Comparison of ENCODE assay signal across 39 cellular contexts in genomic region chr4:27915822-27916221, GRCh38.
"Had no signal": no experiment of that assay in that cellular context is flagged by ENCODE, and none has a peak within 500 bp of the region (broad histone marks: within the 10 kb centered on the region; RNA-seq: fewer than 3 reads in every experiment).

No MANE protein-coding gene starts in this region.

- ATAC-seq: activated CD8-positive, alpha-beta T cell treated with anti-CD3 and anti-CD28 coated beads for 36 hours; activated naive CD4-positive, alpha-beta T cell treated with anti-CD3 and anti-CD28 coated beads, Interleukin-2, amount 50 U/mL, for 72 hours; activated T-cell treated with anti-CD3 and anti-CD28 coated beads, Interleukin-2, amount 50 U/mL, for 4 hours; activated T-cell treated with anti-CD3 and anti-CD28 coated beads, Interleukin-2, amount 50 U/mL, for 72 hours; activated T-helper 17 cell treated with anti-CD3 and anti-CD28 coated beads, Interleukin-2, amount 50 U/mL, for 72 hours; body of pancreas had no signal

- H3K27me3 ChIP-seq: adrenal gland, body of pancreas, brain microvascular endothelial cell, breast epithelium had no signal

- H3K27ac ChIP-seq: adrenal gland, body of pancreas, brain microvascular endothelial cell, breast epithelium, VCaP had no signal

- H3K27me3 Mint-ChIP-seq: activated B cell treated with CpG ODN at 0.5 μM for 24 hours; activated CD4-positive, alpha-beta memory T cell treated with anti-CD3 and anti-CD28 coated beads for 36 hours; activated CD4-positive, alpha-beta T cell treated with anti-CD3 and anti-CD28 coated beads, Interleukin-2, amount 10 ng/mL, durations not matched to agents 24 days and 14 days; activated CD8-positive, alpha-beta T cell treated with anti-CD3 and anti-CD28 coated beads for 36 hours; activated naive CD8-positive, alpha-beta T cell treated with anti-CD3 and anti-CD28 coated beads for 36 hours; activated T-helper 17 cell treated with anti-CD3 and anti-CD28 coated beads, Interleukin-2, amount 50 U/mL, for 72 hours; central memory CD8-positive, alpha-beta T cell had no signal

- H3K9me3 ChIP-seq: adrenal gland, body of pancreas, breast epithelium had no signal

- H3K27ac Mint-ChIP-seq: activated B cell treated with CpG ODN at 0.5 μM for 24 hours; activated CD4-positive, alpha-beta memory T cell treated with anti-CD3 and anti-CD28 coated beads for 36 hours; activated CD4-positive, alpha-beta T cell treated with anti-CD3 and anti-CD28 coated beads, Interleukin-2, amount 10 ng/mL, durations not matched to agents 24 days and 14 days; activated CD8-positive, alpha-beta T cell treated with anti-CD3 and anti-CD28 coated beads for 36 hours; activated naive CD4-positive, alpha-beta T cell treated with anti-CD3 and anti-CD28 coated beads for 36 hours; activated naive CD4-positive, alpha-beta T cell treated with anti-CD3 and anti-CD28 coated beads, Interleukin-2, amount 50 U/mL, for 72 hours; activated naive CD8-positive, alpha-beta T cell treated with anti-CD3 and anti-CD28 coated beads for 36 hours; activated T-cell treated with anti-CD3 and anti-CD28 coated beads, Interleukin-2, amount 50 U/mL, for 72 hours; activated T-helper 1 cell treated with anti-CD3 and anti-CD28 coated beads, Interleukin-12 subunit alpha, Interleukin-12 subunit beta, Interleukin-2, Interleukin-4 antibody, amounts not matched to agents 30 ng/mL and 10 ng/mL and 1 ng/mL, durations not matched to agents 14 hours and 24 hours and 36 hours; activated T-helper 17 cell treated with anti-CD3 and anti-CD28 coated beads, Interleukin-2, amount 50 U/mL, for 72 hours; T-helper 1 cell treated with Interleukin-12 subunit alpha and Interleukin-12 subunit beta and Interleukin-4 antibody, amounts not matched to agents 30 μg/mL and 1 μg/mL, for 36 hours; T-helper 2 cell treated with Interferon-gamma antibody and Interleukin-4, amounts not matched to agents 5 μg/mL and 100 μg/mL, for 36 hours had no signal

- H3K9me3 Mint-ChIP-seq: activated B cell treated with CpG ODN at 0.5 μM for 24 hours; activated CD4-positive, alpha-beta T cell treated with anti-CD3 and anti-CD28 coated beads, Interleukin-2, amount 10 ng/mL, durations not matched to agents 24 days and 14 days; activated CD8-positive, alpha-beta T cell treated with anti-CD3 and anti-CD28 coated beads for 36 hours; activated naive CD8-positive, alpha-beta T cell treated with anti-CD3 and anti-CD28 coated beads for 36 hours; T-helper 1 cell treated with Interleukin-12 subunit alpha and Interleukin-12 subunit beta and Interleukin-4 antibody, amounts not matched to agents 30 μg/mL and 1 μg/mL, for 36 hours had no signal

- H3K36me3 ChIP-seq: adrenal gland, brain microvascular endothelial cell, breast epithelium had no signal

- H3K36me3 Mint-ChIP-seq: activated CD4-positive, alpha-beta memory T cell treated with anti-CD3 and anti-CD28 coated beads for 36 hours; activated naive CD4-positive, alpha-beta T cell treated with anti-CD3 and anti-CD28 coated beads, Interleukin-2, amount 50 U/mL, for 72 hours; activated naive CD8-positive, alpha-beta T cell treated with anti-CD3 and anti-CD28 coated beads for 36 hours had no signal

- DNase-seq: activated B cell treated with CpG ODN at 0.5 μM for 24 hours; activated CD4-positive, alpha-beta memory T cell treated with anti-CD3 and anti-CD28 coated beads for 36 hours; activated CD4-positive, alpha-beta T cell treated with anti-CD3 and anti-CD28 coated beads for 4 hours; activated CD4-positive, alpha-beta T cell treated with anti-CD3 and anti-CD28 coated beads, Interleukin-2, amount 10 ng/mL, durations not matched to agents 24 days and 14 days; activated CD4-positive, alpha-beta T cell treated with anti-CD3 and anti-CD28 coated beads, Interleukin-2, amount 50 U/mL, for 1 hour; activated CD4-positive, alpha-beta T cell treated with anti-CD3 and anti-CD28 coated beads, Interleukin-2, amount 50 U/mL, for 4 hours; activated CD4-positive, CD25-positive, alpha-beta regulatory T cell treated with anti-CD3 and anti-CD28 coated beads, Interleukin-2, amount 50 U/mL, for 72 hours; activated CD8-positive, alpha-beta memory T cell treated with anti-CD3 and anti-CD28 coated beads, Interleukin-2, amount 50 U/mL, for 4 hours; activated CD8-positive, alpha-beta T cell treated with anti-CD3 and anti-CD28 coated beads for 36 hours; activated effector memory CD4-positive, alpha-beta T cell treated with anti-CD3 and anti-CD28 coated beads, Interleukin-2, amount 50 U/mL, for 16 hours; activated gamma-delta T cell treated with Interleukin-2 at 50 U/mL for 16 hours; activated naive CD4-positive, alpha-beta T cell; activated naive CD4-positive, alpha-beta T cell treated with anti-CD3 and anti-CD28 coated beads for 36 hours; activated naive CD4-positive, alpha-beta T cell treated with anti-CD3 and anti-CD28 coated beads, Interleukin-2, amount 50 U/mL, for 16 hours; activated naive CD8-positive, alpha-beta T cell treated with anti-CD3 and anti-CD28 coated beads for 36 hours; activated T-cell treated with anti-CD3 and anti-CD28 coated beads for 4 hours; activated T-cell treated with anti-CD3 and anti-CD28 coated beads, Interleukin-2, amount 50 U/mL, for 1 hour; activated T-cell treated with anti-CD3 and anti-CD28 coated beads, Interleukin-2, amount 50 U/mL, for 4 hours; activated T-cell treated with anti-CD3 and anti-CD28 coated beads, Interleukin-2, amount 50 U/mL, for 72 hours; adrenal gland; amniotic stem cell; aorta; body of pancreas; brain microvascular endothelial cell; caudate nucleus; cerebellar nuclear complex; T-helper 1 cell; T-helper 2 cell; T-helper 9 cell had no signal

- H3K4me1 Mint-ChIP-seq: activated B cell treated with CpG ODN at 0.5 μM for 24 hours; activated CD4-positive, alpha-beta T cell treated with anti-CD3 and anti-CD28 coated beads, Interleukin-2, amount 10 ng/mL, durations not matched to agents 24 days and 14 days; activated naive CD8-positive, alpha-beta T cell treated with anti-CD3 and anti-CD28 coated beads for 36 hours; activated T-helper 17 cell treated with anti-CD3 and anti-CD28 coated beads, Interleukin-2, amount 50 U/mL, for 72 hours; central memory CD8-positive, alpha-beta T cell had no signal

- H3K4me3 ChIP-seq: adrenal gland, body of pancreas, breast epithelium had no signal

- H3K4me1 ChIP-seq: adrenal gland, body of pancreas, breast epithelium had no signal

- FAIRE-seq: astrocyte, TTC549 had no signal

- H3K4me3 Mint-ChIP-seq: activated B cell treated with CpG ODN at 0.5 μM for 24 hours; activated CD4-positive, alpha-beta memory T cell treated with anti-CD3 and anti-CD28 coated beads for 36 hours; activated CD4-positive, alpha-beta T cell treated with anti-CD3 and anti-CD28 coated beads, Interleukin-2, amount 10 ng/mL, durations not matched to agents 24 days and 14 days; activated CD8-positive, alpha-beta T cell treated with anti-CD3 and anti-CD28 coated beads for 36 hours; activated naive CD4-positive, alpha-beta T cell treated with anti-CD3 and anti-CD28 coated beads for 36 hours; activated naive CD8-positive, alpha-beta T cell treated with anti-CD3 and anti-CD28 coated beads for 36 hours; activated T-cell treated with anti-CD3 and anti-CD28 coated beads, Interleukin-2, amount 50 U/mL, for 4 hours; activated T-cell treated with anti-CD3 and anti-CD28 coated beads, Interleukin-2, amount 50 U/mL, for 72 hours; activated T-helper 1 cell treated with anti-CD3 and anti-CD28 coated beads, Interleukin-12 subunit alpha, Interleukin-12 subunit beta, Interleukin-2, Interleukin-4 antibody, amounts not matched to agents 30 ng/mL and 10 ng/mL and 1 ng/mL, durations not matched to agents 14 hours and 24 hours and 36 hours; activated T-helper 17 cell treated with anti-CD3 and anti-CD28 coated beads, Interleukin-2, amount 50 U/mL, for 72 hours; central memory CD8-positive, alpha-beta T cell; T-helper 1 cell treated with Interleukin-12 subunit alpha and Interleukin-12 subunit beta and Interleukin-4 antibody, amounts not matched to agents 30 μg/mL and 1 μg/mL, for 36 hours; T-helper 2 cell treated with Interferon-gamma antibody and Interleukin-4, amounts not matched to agents 5 μg/mL and 100 μg/mL, for 36 hours had no signal
